ENCODE assay signal across 1 cellular context in the genomic region with DNA sequence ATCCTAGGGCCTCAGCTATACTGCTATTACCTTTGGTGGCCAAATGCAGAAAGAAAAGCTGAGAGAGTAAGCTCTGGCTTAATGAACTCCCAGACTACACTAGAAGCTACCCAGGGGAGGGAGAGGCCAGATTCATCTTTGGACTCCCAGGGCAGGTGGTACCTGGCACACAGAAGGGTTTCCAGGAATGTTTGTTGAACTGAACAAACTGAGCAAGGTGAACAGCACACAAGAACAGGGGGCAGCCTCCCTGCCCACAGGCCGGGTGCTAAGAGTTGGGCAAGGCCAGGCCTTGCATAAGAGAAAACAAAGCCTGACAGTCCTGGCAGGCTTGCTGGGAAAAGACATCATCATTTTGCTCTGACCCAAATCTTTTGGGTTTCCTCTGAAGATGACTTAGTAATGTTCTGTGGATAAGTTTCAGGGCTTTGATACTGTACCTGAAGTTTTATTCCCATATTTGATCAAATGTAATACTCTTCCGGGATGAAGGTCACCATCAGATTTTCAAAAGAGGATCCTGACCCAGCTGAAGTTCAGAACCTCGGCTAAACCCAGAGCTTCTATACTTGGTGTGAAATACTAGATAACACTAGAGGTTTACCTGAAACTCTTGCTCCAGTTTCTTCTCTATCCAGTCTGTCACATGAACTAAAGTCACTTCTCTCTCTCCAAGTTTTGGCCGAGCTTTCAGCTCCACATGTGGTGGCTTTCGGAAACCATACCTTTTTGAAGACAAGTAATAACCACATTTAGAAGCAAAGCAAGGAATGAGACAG.
TF ChIP-seq lines count a peak whose summit lies in the region.

No MANE protein-coding gene starts in this region.

TF ChIP-seq in HepG2, 621 proteins besides CTCF, POLR2A, EP300 and RAD21 (continued from another document and continues in another):
- TF ChIP-seq, protein P1, sequence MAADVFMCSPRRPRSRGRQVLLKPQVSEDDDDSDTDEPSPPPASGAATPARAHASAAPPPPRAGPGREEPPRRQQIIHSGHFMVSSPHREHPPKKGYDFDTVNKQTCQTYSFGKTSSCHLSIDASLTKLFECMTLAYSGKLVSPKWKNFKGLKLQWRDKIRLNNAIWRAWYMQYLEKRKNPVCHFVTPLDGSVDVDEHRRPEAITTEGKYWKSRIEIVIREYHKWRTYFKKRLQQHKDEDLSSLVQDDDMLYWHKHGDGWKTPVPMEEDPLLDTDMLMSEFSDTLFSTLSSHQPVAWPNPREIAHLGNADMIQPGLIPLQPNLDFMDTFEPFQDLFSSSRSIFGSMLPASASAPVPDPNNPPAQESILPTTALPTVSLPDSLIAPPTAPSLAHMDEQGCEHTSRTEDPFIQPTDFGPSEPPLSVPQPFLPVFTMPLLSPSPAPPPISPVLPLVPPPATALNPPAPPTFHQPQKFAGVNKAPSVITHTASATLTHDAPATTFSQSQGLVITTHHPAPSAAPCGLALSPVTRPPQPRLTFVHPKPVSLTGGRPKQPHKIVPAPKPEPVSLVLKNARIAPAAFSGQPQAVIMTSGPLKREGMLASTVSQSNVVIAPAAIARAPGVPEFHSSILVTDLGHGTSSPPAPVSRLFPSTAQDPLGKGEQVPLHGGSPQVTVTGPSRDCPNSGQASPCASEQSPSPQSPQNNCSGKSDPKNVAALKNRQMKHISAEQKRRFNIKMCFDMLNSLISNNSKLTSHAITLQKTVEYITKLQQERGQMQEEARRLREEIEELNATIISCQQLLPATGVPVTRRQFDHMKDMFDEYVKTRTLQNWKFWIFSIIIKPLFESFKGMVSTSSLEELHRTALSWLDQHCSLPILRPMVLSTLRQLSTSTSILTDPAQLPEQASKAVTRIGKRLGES (CRISPR knock-in tag; IDR thresholded peaks at IDR 0.05; ENCODE audit: borderline replicate concordance): 0 out of 2 replicates have a peak, but pooled peaks have one; percentile 70
- TF ChIP-seq SNAI1 (CRISPR knock-in tag; IDR thresholded peaks at IDR 0.05; ENCODE audit: borderline replicate concordance) (no peak), ZNF616 (CRISPR knock-in tag; IDR thresholded peaks at IDR 0.05; ENCODE audit: low read depth) (no peak), NFIB (CRISPR knock-in tag; IDR thresholded peaks at IDR 0.05; ENCODE audit: borderline replicate concordance) (no peak), ZZZ3 (CRISPR knock-in tag; IDR thresholded peaks at IDR 0.05; ENCODE audit: borderline replicate concordance) (peak; percentile 86; the same call in 1 of the 2 replicates), TFDP2 (CRISPR knock-in tag; IDR thresholded peaks at IDR 0.05) (peak; percentile 67), MZF1 (CRISPR knock-in tag; IDR thresholded peaks at IDR 0.05; ENCODE audit: borderline replicate concordance) (no peak), PRPF4 (IDR thresholded peaks at IDR 0.05; ENCODE audit: low read depth, low read length, poor library complexity, severe bottlenecking) (no peak), ZNF891 (CRISPR knock-in tag; IDR thresholded peaks at IDR 0.05) (peak; percentile 93), HOXD1 (CRISPR knock-in tag; IDR thresholded peaks at IDR 0.05) (peak; percentile 94), ZNF724P (CRISPR knock-in tag; IDR thresholded peaks at IDR 0.05; ENCODE audit: borderline replicate concordance) (peak; percentile 80; the same call in 1 of the 2 replicates), ZNF777 (CRISPR knock-in tag; IDR thresholded peaks at IDR 0.05) (no peak), RELA (CRISPR knock-in tag; IDR thresholded peaks at IDR 0.05) (peak; percentile 81), ZNF790 (CRISPR knock-in tag; IDR thresholded peaks at IDR 0.05; ENCODE audit: borderline replicate concordance) (no peak), ZNF234 (CRISPR knock-in tag; conservative IDR thresholded peaks at IDR 0.05) (0 out of 2 replicates have a peak, but pooled peaks have one; percentile 37), ISL2 (CRISPR knock-in tag; IDR thresholded peaks at IDR 0.05) (peak; percentile 97), ZNF136 (CRISPR knock-in tag; IDR thresholded peaks at IDR 0.05; ENCODE audit: low read depth) (peak; percentile 84; the same call in 1 of the 2 replicates), KDM2A (CRISPR knock-in tag; IDR thresholded peaks at IDR 0.05; ENCODE audit: borderline replicate concordance, low read depth) (peak; percentile 98), ZBTB43 (CRISPR knock-in tag; conservative IDR thresholded peaks at IDR 0.05) (peak; percentile 96), ZBTB34 (CRISPR knock-in tag; IDR thresholded peaks at IDR 0.05) (peak; percentile 82; the same call in 1 of the 2 replicates), FOXJ3 (CRISPR knock-in tag; IDR thresholded peaks at IDR 0.05; ENCODE audit: borderline replicate concordance) (peak; percentile 99), MTF1 (CRISPR knock-in tag; IDR thresholded peaks at IDR 0.05) (peak; percentile 36; the same call in 1 of the 2 replicates), SRY (CRISPR knock-in tag; IDR thresholded peaks at IDR 0.05) (0 out of 2 replicates have a peak, but pooled peaks have one; percentile 47), KLF9 (CRISPR knock-in tag; IDR thresholded peaks at IDR 0.05; ENCODE audit: low read depth) (peak; percentile 84), ZNF326 (CRISPR knock-in tag; IDR thresholded peaks at IDR 0.05; ENCODE audit: borderline replicate concordance) (no peak)
- TF ChIP-seq, protein P2, sequence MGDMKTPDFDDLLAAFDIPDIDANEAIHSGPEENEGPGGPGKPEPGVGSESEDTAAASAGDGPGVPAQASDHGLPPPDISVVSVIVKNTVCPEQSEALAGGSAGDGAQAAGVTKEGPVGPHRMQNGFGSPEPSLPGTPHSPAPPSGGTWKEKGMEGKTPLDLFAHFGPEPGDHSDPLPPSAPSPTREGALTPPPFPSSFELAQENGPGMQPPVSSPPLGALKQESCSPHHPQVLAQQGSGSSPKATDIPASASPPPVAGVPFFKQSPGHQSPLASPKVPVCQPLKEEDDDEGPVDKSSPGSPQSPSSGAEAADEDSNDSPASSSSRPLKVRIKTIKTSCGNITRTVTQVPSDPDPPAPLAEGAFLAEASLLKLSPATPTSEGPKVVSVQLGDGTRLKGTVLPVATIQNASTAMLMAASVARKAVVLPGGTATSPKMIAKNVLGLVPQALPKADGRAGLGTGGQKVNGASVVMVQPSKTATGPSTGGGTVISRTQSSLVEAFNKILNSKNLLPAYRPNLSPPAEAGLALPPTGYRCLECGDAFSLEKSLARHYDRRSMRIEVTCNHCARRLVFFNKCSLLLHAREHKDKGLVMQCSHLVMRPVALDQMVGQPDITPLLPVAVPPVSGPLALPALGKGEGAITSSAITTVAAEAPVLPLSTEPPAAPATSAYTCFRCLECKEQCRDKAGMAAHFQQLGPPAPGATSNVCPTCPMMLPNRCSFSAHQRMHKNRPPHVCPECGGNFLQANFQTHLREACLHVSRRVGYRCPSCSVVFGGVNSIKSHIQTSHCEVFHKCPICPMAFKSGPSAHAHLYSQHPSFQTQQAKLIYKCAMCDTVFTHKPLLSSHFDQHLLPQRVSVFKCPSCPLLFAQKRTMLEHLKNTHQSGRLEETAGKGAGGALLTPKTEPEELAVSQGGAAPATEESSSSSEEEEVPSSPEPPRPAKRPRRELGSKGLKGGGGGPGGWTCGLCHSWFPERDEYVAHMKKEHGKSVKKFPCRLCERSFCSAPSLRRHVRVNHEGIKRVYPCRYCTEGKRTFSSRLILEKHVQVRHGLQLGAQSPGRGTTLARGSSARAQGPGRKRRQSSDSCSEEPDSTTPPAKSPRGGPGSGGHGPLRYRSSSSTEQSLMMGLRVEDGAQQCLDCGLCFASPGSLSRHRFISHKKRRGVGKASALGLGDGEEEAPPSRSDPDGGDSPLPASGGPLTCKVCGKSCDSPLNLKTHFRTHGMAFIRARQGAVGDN (CRISPR knock-in tag; IDR thresholded peaks at IDR 0.05): peak; percentile 90
- TF ChIP-seq, protein P3, sequence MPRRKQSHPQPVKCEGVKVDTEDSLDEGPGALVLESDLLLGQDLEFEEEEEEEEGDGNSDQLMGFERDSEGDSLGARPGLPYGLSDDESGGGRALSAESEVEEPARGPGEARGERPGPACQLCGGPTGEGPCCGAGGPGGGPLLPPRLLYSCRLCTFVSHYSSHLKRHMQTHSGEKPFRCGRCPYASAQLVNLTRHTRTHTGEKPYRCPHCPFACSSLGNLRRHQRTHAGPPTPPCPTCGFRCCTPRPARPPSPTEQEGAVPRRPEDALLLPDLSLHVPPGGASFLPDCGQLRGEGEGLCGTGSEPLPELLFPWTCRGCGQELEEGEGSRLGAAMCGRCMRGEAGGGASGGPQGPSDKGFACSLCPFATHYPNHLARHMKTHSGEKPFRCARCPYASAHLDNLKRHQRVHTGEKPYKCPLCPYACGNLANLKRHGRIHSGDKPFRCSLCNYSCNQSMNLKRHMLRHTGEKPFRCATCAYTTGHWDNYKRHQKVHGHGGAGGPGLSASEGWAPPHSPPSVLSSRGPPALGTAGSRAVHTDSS (CRISPR knock-in tag; conservative IDR thresholded peaks at IDR 0.05): no peak
- TF ChIP-seq, protein P4, sequence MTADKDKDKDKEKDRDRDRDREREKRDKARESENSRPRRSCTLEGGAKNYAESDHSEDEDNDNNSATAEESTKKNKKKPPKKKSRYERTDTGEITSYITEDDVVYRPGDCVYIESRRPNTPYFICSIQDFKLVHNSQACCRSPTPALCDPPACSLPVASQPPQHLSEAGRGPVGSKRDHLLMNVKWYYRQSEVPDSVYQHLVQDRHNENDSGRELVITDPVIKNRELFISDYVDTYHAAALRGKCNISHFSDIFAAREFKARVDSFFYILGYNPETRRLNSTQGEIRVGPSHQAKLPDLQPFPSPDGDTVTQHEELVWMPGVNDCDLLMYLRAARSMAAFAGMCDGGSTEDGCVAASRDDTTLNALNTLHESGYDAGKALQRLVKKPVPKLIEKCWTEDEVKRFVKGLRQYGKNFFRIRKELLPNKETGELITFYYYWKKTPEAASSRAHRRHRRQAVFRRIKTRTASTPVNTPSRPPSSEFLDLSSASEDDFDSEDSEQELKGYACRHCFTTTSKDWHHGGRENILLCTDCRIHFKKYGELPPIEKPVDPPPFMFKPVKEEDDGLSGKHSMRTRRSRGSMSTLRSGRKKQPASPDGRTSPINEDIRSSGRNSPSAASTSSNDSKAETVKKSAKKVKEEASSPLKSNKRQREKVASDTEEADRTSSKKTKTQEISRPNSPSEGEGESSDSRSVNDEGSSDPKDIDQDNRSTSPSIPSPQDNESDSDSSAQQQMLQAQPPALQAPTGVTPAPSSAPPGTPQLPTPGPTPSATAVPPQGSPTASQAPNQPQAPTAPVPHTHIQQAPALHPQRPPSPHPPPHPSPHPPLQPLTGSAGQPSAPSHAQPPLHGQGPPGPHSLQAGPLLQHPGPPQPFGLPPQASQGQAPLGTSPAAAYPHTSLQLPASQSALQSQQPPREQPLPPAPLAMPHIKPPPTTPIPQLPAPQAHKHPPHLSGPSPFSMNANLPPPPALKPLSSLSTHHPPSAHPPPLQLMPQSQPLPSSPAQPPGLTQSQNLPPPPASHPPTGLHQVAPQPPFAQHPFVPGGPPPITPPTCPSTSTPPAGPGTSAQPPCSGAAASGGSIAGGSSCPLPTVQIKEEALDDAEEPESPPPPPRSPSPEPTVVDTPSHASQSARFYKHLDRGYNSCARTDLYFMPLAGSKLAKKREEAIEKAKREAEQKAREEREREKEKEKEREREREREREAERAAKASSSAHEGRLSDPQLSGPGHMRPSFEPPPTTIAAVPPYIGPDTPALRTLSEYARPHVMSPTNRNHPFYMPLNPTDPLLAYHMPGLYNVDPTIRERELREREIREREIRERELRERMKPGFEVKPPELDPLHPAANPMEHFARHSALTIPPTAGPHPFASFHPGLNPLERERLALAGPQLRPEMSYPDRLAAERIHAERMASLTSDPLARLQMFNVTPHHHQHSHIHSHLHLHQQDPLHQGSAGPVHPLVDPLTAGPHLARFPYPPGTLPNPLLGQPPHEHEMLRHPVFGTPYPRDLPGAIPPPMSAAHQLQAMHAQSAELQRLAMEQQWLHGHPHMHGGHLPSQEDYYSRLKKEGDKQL (CRISPR knock-in tag; IDR thresholded peaks at IDR 0.05; ENCODE audit: low read depth): peak; percentile 91
- TF ChIP-seq, protein P5, sequence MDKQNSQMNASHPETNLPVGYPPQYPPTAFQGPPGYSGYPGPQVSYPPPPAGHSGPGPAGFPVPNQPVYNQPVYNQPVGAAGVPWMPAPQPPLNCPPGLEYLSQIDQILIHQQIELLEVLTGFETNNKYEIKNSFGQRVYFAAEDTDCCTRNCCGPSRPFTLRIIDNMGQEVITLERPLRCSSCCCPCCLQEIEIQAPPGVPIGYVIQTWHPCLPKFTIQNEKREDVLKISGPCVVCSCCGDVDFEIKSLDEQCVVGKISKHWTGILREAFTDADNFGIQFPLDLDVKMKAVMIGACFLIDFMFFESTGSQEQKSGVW (CRISPR knock-in tag; IDR thresholded peaks at IDR 0.05; ENCODE audit: borderline replicate concordance): no peak
- TF ChIP-seq, protein P6, sequence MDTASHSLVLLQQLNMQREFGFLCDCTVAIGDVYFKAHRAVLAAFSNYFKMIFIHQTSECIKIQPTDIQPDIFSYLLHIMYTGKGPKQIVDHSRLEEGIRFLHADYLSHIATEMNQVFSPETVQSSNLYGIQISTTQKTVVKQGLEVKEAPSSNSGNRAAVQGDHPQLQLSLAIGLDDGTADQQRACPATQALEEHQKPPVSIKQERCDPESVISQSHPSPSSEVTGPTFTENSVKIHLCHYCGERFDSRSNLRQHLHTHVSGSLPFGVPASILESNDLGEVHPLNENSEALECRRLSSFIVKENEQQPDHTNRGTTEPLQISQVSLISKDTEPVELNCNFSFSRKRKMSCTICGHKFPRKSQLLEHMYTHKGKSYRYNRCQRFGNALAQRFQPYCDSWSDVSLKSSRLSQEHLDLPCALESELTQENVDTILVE (CRISPR knock-in tag; IDR thresholded peaks at IDR 0.05): peak; percentile 95
